Comparison of ENCODE assay signal across 14 cellular contexts in the genomic region with DNA sequence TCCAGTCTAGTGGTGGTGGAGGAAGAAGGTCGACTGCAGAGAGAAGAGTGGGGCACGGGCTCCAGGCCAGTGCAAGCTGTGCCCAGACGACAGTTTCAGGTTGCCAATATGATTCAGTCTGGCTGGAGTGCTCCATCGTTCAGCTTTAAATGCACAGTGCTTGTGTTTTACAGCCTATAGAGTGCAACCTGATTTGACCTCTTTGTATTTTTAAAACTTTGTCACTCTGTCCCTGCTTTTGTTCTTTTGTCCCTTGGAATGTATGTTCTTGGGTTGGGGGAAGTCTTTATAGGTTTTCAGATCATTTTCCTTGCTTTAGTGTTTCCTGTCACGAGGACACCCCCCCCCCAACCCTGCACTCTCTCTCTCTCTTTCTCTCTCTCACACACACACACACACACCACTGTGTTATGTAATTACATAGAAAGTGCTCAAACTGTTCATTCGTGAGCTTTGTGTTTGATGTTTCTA.
DNase-seq lines count a peak whose midpoint lies in the region; ATAC-seq and TF ChIP-seq lines count a peak whose summit lies in the region.
"Had no signal": no experiment of that assay in that cellular context is flagged by ENCODE, and none has a peak within 500 bp of the region (broad histone marks: within the 10 kb centered on the region; RNA-seq: fewer than 3 reads in every experiment).

No MANE protein-coding gene starts in this region.

- H2BK120ac ChIP-seq in mesenchymal stem cell (ENCODE audit: low read depth, low read length): no peak overlapping the region

- H3K27ac ChIP-seq in A673 (ENCODE audit: low read depth, low read length, poor library complexity, severe bottlenecking) (peak overlapping the region; percentile 63), endodermal cell (ENCODE audit: low read depth, low read length) (no peak overlapping the region), mesenchymal stem cell (ENCODE audit: low read length, poor library complexity, severe bottlenecking) (no peak overlapping the region)
- H3K27ac ChIP-seq in effector memory CD4-positive, alpha-beta T cell (ENCODE audit: insufficient read depth, low read length, poor library complexity, severe bottlenecking): peak overlapping the region; percentile 13
- H3K27ac ChIP-seq: upper lobe of right lung had no signal

- no peaks in the 10 kb centered on the region for H3K36me3 ChIP-seq in A673 (ENCODE audit: insufficient read depth, low read length, poor library complexity, severe bottlenecking)
- H3K36me3 ChIP-seq in effector memory CD4-positive, alpha-beta T cell (ENCODE audit: control insufficient read depth, insufficient read depth, low read length): no peaks in the 10 kb centered on the region
- H3K36me3 ChIP-seq in endodermal cell (ENCODE audit: control insufficient read depth, insufficient read depth, low read length): no peaks in the 10 kb centered on the region
- H3K36me3 ChIP-seq in mesenchymal stem cell (ENCODE audit: control insufficient read depth in 1 of 2, insufficient read depth in 2 of 2, low read depth in 1 of 2, low read length in 2 of 2): no peaks in the 10 kb centered on the region
- H3K36me3 ChIP-seq: BE2C, upper lobe of right lung had no signal

- H3K27me3 ChIP-seq in A673 (replicated peaks; ENCODE audit: insufficient read depth, low read depth, low read length, poor library complexity) (no peaks in the 10 kb centered on the region), endodermal cell (ENCODE audit: control insufficient read depth, insufficient read depth, low read length, poor library complexity, severe bottlenecking) (no peaks in the 10 kb centered on the region), mesenchymal stem cell (ENCODE audit: control insufficient read depth in 1 of 2, insufficient read depth in 1 of 2, low read length in 2 of 2) (no peaks in the 10 kb centered on the region)
- H3K27me3 ChIP-seq in effector memory CD4-positive, alpha-beta T cell (replicated peaks; ENCODE audit: control insufficient read depth, insufficient read depth, low read length, poor library complexity, severe bottlenecking): no peaks in the 10 kb centered on the region
- H3K27me3 ChIP-seq: BE2C, upper lobe of right lung had no signal

- H3K9me3 Mint-ChIP-seq in endodermal cell: peaks cover 11% of the 10 kb centered on the region

- H3K79me1 ChIP-seq in mesenchymal stem cell (replicated peaks; ENCODE audit: low read length, poor library complexity, severe bottlenecking): peaks cover 45% of the 10 kb centered on the region

- H3K9me3 ChIP-seq in A673 (ENCODE audit: low read depth, low read length, poor library complexity, severe bottlenecking) (no peaks in the 10 kb centered on the region), endodermal cell (ENCODE audit: control insufficient read depth, low read length) (no peaks in the 10 kb centered on the region), mesenchymal stem cell (ENCODE audit: control insufficient read depth, low read length) (peaks cover 3% of the 10 kb centered on the region)
- H3K9me3 ChIP-seq in effector memory CD4-positive, alpha-beta T cell (ENCODE audit: control insufficient read depth, low read length): no peaks in the 10 kb centered on the region
- H3K9me3 ChIP-seq: BE2C, upper lobe of right lung had no signal

- H2AK5ac ChIP-seq in mesenchymal stem cell (ENCODE audit: low read length, severe bottlenecking): no peak overlapping the region

- H3K4ac ChIP-seq in mesenchymal stem cell (ENCODE audit: low read depth in 1 of 2, low read length in 2 of 2): no peak overlapping the region

- H3K14ac ChIP-seq in mesenchymal stem cell (ENCODE audit: low read length in 2 of 2): no peak overlapping the region

- 67 to 90% methylated on average over 4 to 5 of the region's 6 CpGs for WGBS in endodermal cell (ENCODE audit: insufficient coverage in 1 of 2, insufficient read length in 1 of 2), 2 experiments
- 71% methylated on average over 4 of the region's 6 CpGs for WGBS in mesenchymal stem cell

- no peak overlapping the region for H3K4me3 Mint-ChIP-seq in endodermal cell

- H3K4me1 Mint-ChIP-seq in endodermal cell: no peaks in the 10 kb centered on the region

- no peak overlapping the region for H2AFZ ChIP-seq in mesenchymal stem cell (ENCODE audit: low read depth, low read length)

- H2BK15ac ChIP-seq in mesenchymal stem cell (ENCODE audit: low read depth, poor library complexity, severe bottlenecking): no peak overlapping the region

- H3K18ac ChIP-seq in mesenchymal stem cell (ENCODE audit: low read depth in 1 of 2, low read length in 2 of 2): no peak overlapping the region

- no peaks in the 10 kb centered on the region for H3K36me3 Mint-ChIP-seq in endodermal cell (ENCODE audit: low read depth)

- BruUV-seq in A673 (replicated peaks; lab: Mats Ljungman, UMichigan): no TSS peak

- peak; percentile 87 for DNase-seq in A673 (ENCODE audit: low spot score)
- peak; percentile 9 for DNase-seq in COLO668 (lab: John Stamatoyannopoulos, UW; ENCODE audit: unreplicated experiment)
- peak; percentile 4 for DNase-seq in NCI-H2227 treated with DMSO at 0.1 percent for 48 hours (lab: John Stamatoyannopoulos, UW)
- no peak for DNase-seq in effector memory CD4-positive, alpha-beta T cell
- DNase-seq in endodermal cell: no peak
- DNase-seq in mesenchymal stem cell: no peak
- DNase-seq in DMS153 treated with DMSO at 0.1 percent for 48 hours (lab: John Stamatoyannopoulos, UW; ENCODE audit: unreplicated experiment): no peak
- DNase-seq: activated CD8-positive, alpha-beta memory T cell treated with anti-CD3 and anti-CD28 coated beads for 24 hours; BE2C; GF-D8; NCI-H1048; upper lobe of right lung had no signal

- CTCF ChIA-PET in A673 (lab: Charles Lee): no interaction called here

- TF ChIP-seq CTCF in A673 (conservative IDR thresholded peaks at IDR 0.05; ENCODE audit: low read depth, low read length): no peak
- no peak for TF ChIP-seq CTCF in endodermal cell (conservative IDR thresholded peaks at IDR 0.05)

- no peak for ATAC-seq in HG02571 (IDR thresholded peaks at IDR 0.05; ENCODE audit: unreplicated experiment)
- ATAC-seq: esophagus mucosa, upper lobe of right lung had no signal

- H3K4me3 ChIP-seq in A673 (ENCODE audit: low read depth, low read length, poor library complexity, severe bottlenecking): no peak overlapping the region
- H3K4me3 ChIP-seq in effector memory CD4-positive, alpha-beta T cell (ENCODE audit: insufficient read depth, low read depth, low read length, poor library complexity, severe bottlenecking): no peak overlapping the region
- no peak overlapping the region for H3K4me3 ChIP-seq in endodermal cell (ENCODE audit: low read length)
- no peak overlapping the region for H3K4me3 ChIP-seq in mesenchymal stem cell (ENCODE audit: insufficient read depth in 1 of 2, low read depth in 1 of 2, low read length in 2 of 2)
- H3K4me3 ChIP-seq: upper lobe of right lung had no signal

- no peak overlapping the region for H3K27ac Mint-ChIP-seq in endodermal cell

- no peak overlapping the region for H2BK12ac ChIP-seq in mesenchymal stem cell (ENCODE audit: low read length in 2 of 2)

- no peak overlapping the region for H3K4me2 ChIP-seq in mesenchymal stem cell (ENCODE audit: low read length, poor library complexity, severe bottlenecking)

- H2BK5ac ChIP-seq in mesenchymal stem cell (ENCODE audit: low read depth, low read length, poor library complexity, severe bottlenecking): no peak overlapping the region

- POLR2A ChIA-PET in A673 (lab: Charles Lee; ENCODE audit: low non-redundant PET): interaction anchor here (0.7 to 1.0 kb wide), 2 partner anchors 160 to 329 kb away, joined by 4 to 5 read pairs; no protein-coding TSS in a partner anchor

- H3K27me3 Mint-ChIP-seq in endodermal cell (ENCODE audit: insufficient read depth): no peaks in the 10 kb centered on the region

- no peak overlapping the region for H4K8ac ChIP-seq in mesenchymal stem cell (ENCODE audit: low read length)

- intact Hi-C loops in A673 (cut with micrococcal nuclease; ENCODE audit: unreplicated experiment): loop anchor here (5.0 kb wide), 1 partner anchor 110 kb away; no protein-coding TSS in a partner anchor

- H3K4me1 ChIP-seq in A673 (ENCODE audit: insufficient read depth, low read length, poor library complexity, severe bottlenecking) (peaks cover 31% of the 10 kb centered on the region), endodermal cell (ENCODE audit: control insufficient read depth, insufficient read depth, low read length) (no peaks in the 10 kb centered on the region), mesenchymal stem cell (ENCODE audit: control insufficient read depth, insufficient read depth, low read depth, low read length) (peaks cover 7% of the 10 kb centered on the region)
- peaks cover 5% of the 10 kb centered on the region for H3K4me1 ChIP-seq in effector memory CD4-positive, alpha-beta T cell (ENCODE audit: control insufficient read depth, insufficient read depth, low read length, poor library complexity, severe bottlenecking)
- H3K4me1 ChIP-seq: BE2C, upper lobe of right lung had no signal

- H4K91ac ChIP-seq in mesenchymal stem cell (ENCODE audit: low read length): no peak overlapping the region

- H3K23ac ChIP-seq in mesenchymal stem cell (ENCODE audit: low read length in 2 of 2): no peak overlapping the region

- H3K9ac ChIP-seq in endodermal cell (ENCODE audit: extremely low read depth, low read length, poor library complexity, severe bottlenecking) (no peak overlapping the region), mesenchymal stem cell (ENCODE audit: low read length) (no peak overlapping the region)

Comparison
In these comparisons a context has a peak if more than half of its experiments do, and no peak if none do; other contexts are left out.
1. DNase-seq: peak in A673 (single experiment), COLO668 (single experiment) and NCI-H2227 treated with DMSO at 0.1 percent for 48 hours (single experiment); none in effector memory CD4-positive, alpha-beta T cell (0 of 3), endodermal cell (single experiment), mesenchymal stem cell (single experiment) and DMS153 treated with DMSO at 0.1 percent for 48 hours (single experiment).
2. H3K27ac ChIP-seq: peak in A673 (single experiment) and effector memory CD4-positive, alpha-beta T cell (single experiment); none in endodermal cell (single experiment) and mesenchymal stem cell (single experiment).